Comparison of ENCODE assay signal across 21 cellular contexts in genomic region chrX:23661671-23662070, GRCh38. TPM values are rescaled to one million over a fixed set of nuclear protein-coding genes. Genes with fewer than 3 reads are reported as not detected.
DNase-seq lines count a peak whose midpoint lies in the region; ATAC-seq and TF ChIP-seq lines count a peak whose summit lies in the region.
"Had no signal": no experiment of that assay in that cellular context is flagged by ENCODE, and none has a peak within 500 bp of the region (broad histone marks: within the 10 kb centered on the region; RNA-seq: fewer than 3 reads in every experiment).

No MANE protein-coding gene starts in this region.

- H3K36me3 Mint-ChIP-seq in central memory CD8-positive, alpha-beta T cell (ENCODE audit: insufficient read depth), result no peaks in the 10 kb centered on the region
- no peaks in the 10 kb centered on the region for H3K36me3 Mint-ChIP-seq in endothelial cell (ENCODE audit: low read depth, unreplicated experiment)

- H3K27me3 ChIP-seq in AG04450 (ENCODE audit: control insufficient read depth, insufficient read depth, low read length) (no peaks in the 10 kb centered on the region), brain microvascular endothelial cell (replicated peaks) (no peaks in the 10 kb centered on the region)
- H3K27me3 ChIP-seq: foreskin keratinocyte, pancreas had no signal

- DNase-seq in AG04450 (ENCODE audit: low read depth, low spot score) (peak; percentile 8), EL (peak; percentile 35), NCI-H446 treated with DMSO at 0.1 percent for 48 hours (lab: John Stamatoyannopoulos, UW) (peak; percentile 28), DMS53 (lab: John Stamatoyannopoulos, UW) (no peak), endothelial cell (ENCODE audit: low spot score) (no peak), erythroblast (lab: John Stamatoyannopoulos, UW) (no peak), brain microvascular endothelial cell (no peak)
- DNase-seq in central memory CD8-positive, alpha-beta T cell (ENCODE audit: low spot score in 2 of 2), result no peak
- DNase-seq: activated CD4-positive, CD25-positive, alpha-beta regulatory T cell; activated naive CD4-positive, alpha-beta T cell treated with anti-CD3 and anti-CD28 coated beads for 36 hours; AML-193; Calu3; foreskin keratinocyte; GDM1; mammary epithelial cell; NCI-H187 treated with DMSO at 0.1 percent for 48 hours; pancreas; SHP77 had no signal

- H3K4me3 ChIP-seq in AG04450 (ENCODE audit: low read depth, low read length), result no peak overlapping the region
- H3K4me3 ChIP-seq in brain microvascular endothelial cell (ENCODE audit: low read depth, low read length), result no peak overlapping the region
- H3K4me3 ChIP-seq: pancreas had no signal

- in situ Hi-C loops in brain microvascular endothelial cell (cut with HindIII; ENCODE audit: low pct_ligation_motif_present, low sequenced_read_pairs), result no loop called here

- H3K27ac ChIP-seq in AG04450 (ENCODE audit: low read depth, low read length) (no peak overlapping the region), brain microvascular endothelial cell (no peak overlapping the region)
- H3K27ac ChIP-seq: foreskin keratinocyte, pancreas had no signal

- peaks cover 22% of the 10 kb centered on the region for H3K4me1 Mint-ChIP-seq in central memory CD8-positive, alpha-beta T cell
- H3K4me1 Mint-ChIP-seq in endothelial cell (ENCODE audit: unreplicated experiment), result peaks cover 14% of the 10 kb centered on the region

- TF ChIP-seq CTCF in AG04450 (IDR thresholded peaks at IDR 0.05; ENCODE audit: low read depth, low read length), result no peak
- TF ChIP-seq CTCF in endothelial cell (IDR thresholded peaks at IDR 0.05; ENCODE audit: unreplicated experiment), result no peak
- TF ChIP-seq CTCF in brain microvascular endothelial cell (IDR thresholded peaks at IDR 0.05; ENCODE audit: low read depth, low read length, missing control alignments), result no peak

- H3K36me3 ChIP-seq in brain microvascular endothelial cell (replicated peaks), result no peaks in the 10 kb centered on the region
- H3K36me3 ChIP-seq: pancreas had no signal

- no peak for ATAC-seq in central memory CD8-positive, alpha-beta T cell (replicated peaks; ENCODE audit: extremely low read depth, poor library complexity, severe bottlenecking)
- ATAC-seq: foreskin keratinocyte, pancreas, sciatic nerve had no signal

- no peak for TF ChIP-seq POLR2A in erythroblast (IDR thresholded peaks at IDR 0.05; ENCODE audit: low read length)

- H3K9me3 ChIP-seq in AG04450 (ENCODE audit: control insufficient read depth, insufficient read depth, low read length), result no peaks in the 10 kb centered on the region
- H3K9me3 ChIP-seq: pancreas had no signal

- CTCF ChIA-PET in AG04450 (lab: Charles Lee), result no interaction called here

- peak overlapping the region; percentile 30 for H3K27ac Mint-ChIP-seq in central memory CD8-positive, alpha-beta T cell (ENCODE audit: low read depth)
- H3K27ac Mint-ChIP-seq in endothelial cell (ENCODE audit: unreplicated experiment), result no peak overlapping the region

- H3K27me3 Mint-ChIP-seq in central memory CD8-positive, alpha-beta T cell, result no peaks in the 10 kb centered on the region
- H3K27me3 Mint-ChIP-seq in endothelial cell (ENCODE audit: unreplicated experiment), result peaks cover 5% of the 10 kb centered on the region
- H3K27me3 Mint-ChIP-seq: IgD-negative memory B cell; naive thymus-derived CD4-positive, alpha-beta T cell had no signal

- POLR2A ChIA-PET in AG04450 (lab: Yijun Ruan, JAX), result no interaction called here

- no peak overlapping the region for H3K4me3 Mint-ChIP-seq in central memory CD8-positive, alpha-beta T cell
- no peak overlapping the region for H3K4me3 Mint-ChIP-seq in endothelial cell (ENCODE audit: unreplicated experiment)
- H3K4me3 Mint-ChIP-seq: activated naive CD4-positive, alpha-beta T cell treated with anti-CD3 and anti-CD28 coated beads for 36 hours had no signal

- H3K9me3 Mint-ChIP-seq in central memory CD8-positive, alpha-beta T cell, result no peaks in the 10 kb centered on the region
- no peaks in the 10 kb centered on the region for H3K9me3 Mint-ChIP-seq in endothelial cell (ENCODE audit: unreplicated experiment)
- H3K9me3 Mint-ChIP-seq: activated naive CD4-positive, alpha-beta T cell treated with anti-CD3 and anti-CD28 coated beads for 36 hours; IgD-negative memory B cell; naive thymus-derived CD4-positive, alpha-beta T cell had no signal

RNA-seq across cellular contexts. Expression of gene PRDX4, which starts 5.6 kb away (rescaled TPM):
- polyA plus RNA-seq in AG04450 (2011; rRNA removed), result 278 and 345 TPM in 2 replicates
- 35.3 and 59.6 TPM in 2 replicates for polyA minus RNA-seq in AG04450 (2011; rRNA and poly(A)+ RNA removed)
- total RNA-seq in endothelial cell (ENCODE audit: unreplicated experiment), result 74.6 TPM

Comparison
In these comparisons a context has a peak if more than half of its experiments do, and no peak if none do; other contexts are left out.
1. DNase-seq: peak in AG04450 (single experiment), EL (single experiment) and NCI-H446 treated with DMSO at 0.1 percent for 48 hours (single experiment); none in central memory CD8-positive, alpha-beta T cell (0 of 2), DMS53 (single experiment), endothelial cell (single experiment), erythroblast (0 of 2) and brain microvascular endothelial cell (single experiment).